In genomic region chr1:2248854-2249558, GRCh38 we compare ENCODE assay signal across 15 cellular contexts. TPM values are rescaled to one million over a fixed set of nuclear protein-coding genes. Genes with fewer than 3 reads are reported as not detected.
DNase-seq lines count a peak whose midpoint lies in the region; ATAC-seq, FAIRE-seq and TF ChIP-seq lines count a peak whose summit lies in the region.
"Had no signal": no experiment of that assay in that cellular context is flagged by ENCODE, and none has a peak within 500 bp of the region (broad histone marks: within the 10 kb centered on the region; RNA-seq: fewer than 3 reads in every experiment).

No MANE protein-coding gene starts in this region.

- peaks cover 69% of the 10 kb centered on the region for H3K4me1 Mint-ChIP-seq in activated CD4-positive, alpha-beta T cell treated with anti-CD3 and anti-CD28 coated beads for 36 hours
- peaks cover 20% of the 10 kb centered on the region for H3K4me1 Mint-ChIP-seq in activated CD4-positive, alpha-beta T cell treated with anti-CD3 and anti-CD28 coated beads, Interleukin-2, amount 10 ng/mL, durations not matched to agents 24 days and 14 days
- peaks cover 47 to 84% of the 10 kb centered on the region in 2 donors for H3K4me1 Mint-ChIP-seq in stimulated activated naive B cell treated with anti-CD40 and anti-IgM and Interleukin-4, amounts not matched to agents 10 μg/mL and 1 μg/mL and 100 μg/mL, for 72 hours

- H3K9me3 ChIP-seq in left lung (no peaks in the 10 kb centered on the region), MM.1S (replicated peaks; ENCODE audit: insufficient read depth, low read length) (no peaks in the 10 kb centered on the region)
- H3K9me3 ChIP-seq: mucosa of descending colon had no signal

- peak overlapping the region; percentile 61 for H3K27ac Mint-ChIP-seq in activated CD4-positive, alpha-beta T cell treated with anti-CD3 and anti-CD28 coated beads for 36 hours
- H3K27ac Mint-ChIP-seq in activated CD4-positive, alpha-beta T cell treated with anti-CD3 and anti-CD28 coated beads, Interleukin-2, amount 10 ng/mL, durations not matched to agents 24 days and 14 days: no peak overlapping the region
- peak overlapping the region; percentile 79 for H3K27ac Mint-ChIP-seq in stimulated activated naive B cell treated with anti-CD40 and anti-IgM and Interleukin-4, amounts not matched to agents 10 μg/mL and 1 μg/mL and 100 μg/mL, for 72 hours
- H3K27ac Mint-ChIP-seq: activated CD8-positive, alpha-beta memory T cell treated with anti-CD3 and anti-CD28 coated beads, Interleukin-2, amount 10 ng/mL, durations not matched to agents 7 days and 5 days; stimulated activated effector memory CD8-positive, alpha-beta T cell treated with anti-CD3 and anti-CD28 coated beads, Interleukin-12 subunit alpha, Interleukin-12 subunit beta, amount 100 ng/mL, for 72 hours had no signal

- no peak for TF ChIP-seq CTCF in bronchial epithelial cell (IDR thresholded peaks at IDR 0.05; ENCODE audit: insufficient read depth, low read length, severe bottlenecking)
- TF ChIP-seq CTCF in left lung (IDR thresholded peaks at IDR 0.05): no peak
- TF ChIP-seq CTCF in MM.1S (IDR thresholded peaks at IDR 0.05; ENCODE audit: low read length): no peak

- CTCF ChIA-PET in activated CD4-positive, alpha-beta T cell treated with anti-CD3 and anti-CD28 coated beads for 36 hours (lab: Charles Lee): interaction anchor here (0.8 kb wide), 1 partner anchor 67 kb away, joined by 3 read pairs; no protein-coding TSS in a partner anchor

- H3K4me3 ChIP-seq in bronchial epithelial cell (ENCODE audit: low read depth, low read length) (no peak overlapping the region), left lung (no peak overlapping the region), MM.1S (ENCODE audit: low read length) (no peak overlapping the region)
- H3K4me3 ChIP-seq: cardiac muscle cell, mucosa of descending colon had no signal

- H3K27ac ChIP-seq in left lung (peak overlapping the region; percentile 55 to 58), MM.1S (ENCODE audit: low read length) (no peak overlapping the region)
- H3K27ac ChIP-seq: cardiac muscle cell had no signal

- H3K4me1 ChIP-seq in left lung (peaks cover 61 to 89% of the 10 kb centered on the region in 2 donors), MM.1S (ENCODE audit: low read length) (no peaks in the 10 kb centered on the region)

- H3F3A ChIP-seq in MM.1S (ENCODE audit: insufficient read depth, low read length): no peaks in the 10 kb centered on the region

- H2AFZ ChIP-seq in MM.1S (ENCODE audit: low read length): no peak overlapping the region

- no peak overlapping the region for H3K4me2 ChIP-seq in MM.1S (ENCODE audit: low read depth, low read length)

- no peak overlapping the region for H3K9ac ChIP-seq in MM.1S (ENCODE audit: low read length)

- peaks cover 24% of the 10 kb centered on the region for H3K36me3 Mint-ChIP-seq in activated CD4-positive, alpha-beta T cell treated with anti-CD3 and anti-CD28 coated beads for 36 hours (ENCODE audit: low read depth)
- peaks cover 44% of the 10 kb centered on the region for H3K36me3 Mint-ChIP-seq in activated CD4-positive, alpha-beta T cell treated with anti-CD3 and anti-CD28 coated beads, Interleukin-2, amount 10 ng/mL, durations not matched to agents 24 days and 14 days (ENCODE audit: low read depth)
- H3K36me3 Mint-ChIP-seq in stimulated activated naive B cell treated with anti-CD40 and anti-IgM and Interleukin-4, amounts not matched to agents 10 μg/mL and 1 μg/mL and 100 μg/mL, for 72 hours: peaks cover 5 to 7% of the 10 kb centered on the region in 2 donors

- H3K4me3 Mint-ChIP-seq in activated CD4-positive, alpha-beta T cell treated with anti-CD3 and anti-CD28 coated beads for 36 hours: no peak overlapping the region
- no peak overlapping the region for H3K4me3 Mint-ChIP-seq in activated CD4-positive, alpha-beta T cell treated with anti-CD3 and anti-CD28 coated beads, Interleukin-2, amount 10 ng/mL, durations not matched to agents 24 days and 14 days
- no peak overlapping the region for H3K4me3 Mint-ChIP-seq in stimulated activated naive B cell treated with anti-CD40 and anti-IgM and Interleukin-4, amounts not matched to agents 10 μg/mL and 1 μg/mL and 100 μg/mL, for 72 hours
- H3K4me3 Mint-ChIP-seq: activated CD8-positive, alpha-beta memory T cell treated with anti-CD3 and anti-CD28 coated beads, Interleukin-2, amount 10 ng/mL, durations not matched to agents 7 days and 5 days; stimulated activated effector memory CD8-positive, alpha-beta T cell treated with anti-CD3 and anti-CD28 coated beads, Interleukin-12 subunit alpha, Interleukin-12 subunit beta, amount 100 ng/mL, for 72 hours had no signal

- H3K27me3 Mint-ChIP-seq in activated CD4-positive, alpha-beta T cell treated with anti-CD3 and anti-CD28 coated beads for 36 hours: no peaks in the 10 kb centered on the region
- H3K27me3 Mint-ChIP-seq in activated CD4-positive, alpha-beta T cell treated with anti-CD3 and anti-CD28 coated beads, Interleukin-2, amount 10 ng/mL, durations not matched to agents 24 days and 14 days: no peaks in the 10 kb centered on the region
- no peaks in the 10 kb centered on the region for H3K27me3 Mint-ChIP-seq in stimulated activated naive B cell treated with anti-CD40 and anti-IgM and Interleukin-4, amounts not matched to agents 10 μg/mL and 1 μg/mL and 100 μg/mL, for 72 hours
- H3K27me3 Mint-ChIP-seq: activated CD8-positive, alpha-beta memory T cell treated with anti-CD3 and anti-CD28 coated beads, Interleukin-2, amount 10 ng/mL, durations not matched to agents 7 days and 5 days had no signal

- ATAC-seq in activated CD4-positive, alpha-beta T cell treated with anti-CD3 and anti-CD28 coated beads for 36 hours: no peak
- ATAC-seq in left lung: peak; percentile 40
- ATAC-seq in stimulated activated naive B cell treated with anti-CD40 and anti-IgM and Interleukin-4, amounts not matched to agents 10 μg/mL and 1 μg/mL and 100 μg/mL, for 72 hours (replicated peaks): no peak
- ATAC-seq: activated CD8-positive, alpha-beta memory T cell treated with anti-CD3 and anti-CD28 coated beads, Interleukin-2, amount 10 ng/mL, durations not matched to agents 7 days and 5 days; stimulated activated effector memory CD8-positive, alpha-beta T cell treated with anti-CD3 and anti-CD28 coated beads, Interleukin-12 subunit alpha, Interleukin-12 subunit beta, amount 100 ng/mL, for 72 hours had no signal

- DNase-seq in activated CD4-positive, alpha-beta T cell treated with anti-CD3 and anti-CD28 coated beads for 36 hours: no peak
- DNase-seq in activated CD4-positive, alpha-beta T cell treated with anti-CD3 and anti-CD28 coated beads, Interleukin-2, amount 10 ng/mL, durations not matched to agents 24 days and 14 days: no peak
- no peak for DNase-seq in bronchial epithelial cell (ENCODE audit: low read depth)
- DNase-seq in left lung: no peak
- DNase-seq in stimulated activated naive B cell treated with anti-CD40 and anti-IgM and Interleukin-4, amounts not matched to agents 10 μg/mL and 1 μg/mL and 100 μg/mL, for 72 hours: no peak
- DNase-seq in MM.1S: no peak
- DNase-seq in NAMALWA (ENCODE audit: low spot score): no peak
- no peak for DNase-seq in NCI-H2029 (lab: John Stamatoyannopoulos, UW)
- DNase-seq: activated CD8-positive, alpha-beta memory T cell treated with anti-CD3 and anti-CD28 coated beads, Interleukin-2, amount 10 ng/mL, durations not matched to agents 7 days and 5 days; DND-41; foreskin melanocyte had no signal

- H4K20me1 ChIP-seq in MM.1S (ENCODE audit: insufficient read depth, low read length): no peaks in the 10 kb centered on the region

- POLR2A ChIA-PET in activated CD4-positive, alpha-beta T cell treated with anti-CD3 and anti-CD28 coated beads for 36 hours (lab: Charles Lee): no interaction called here

- intact Hi-C loops in activated CD4-positive, alpha-beta T cell treated with anti-CD3 and anti-CD28 coated beads for 36 hours (cut with DNase I, micrococcal nuclease): no loop called here
- intact Hi-C loops in activated CD4-positive, alpha-beta T cell treated with anti-CD3 and anti-CD28 coated beads, Interleukin-2, amount 10 ng/mL, durations not matched to agents 24 days and 14 days (cut with micrococcal nuclease): no loop called here
- intact Hi-C loops in left lung (cut with DNase I): no loop called here

- FAIRE-seq in bronchial epithelial cell (lab: Jason Lieb, UNC): peak; percentile 13
- FAIRE-seq: GM18507 had no signal

- no peaks in the 10 kb centered on the region for H3K9me2 ChIP-seq in MM.1S (replicated peaks; ENCODE audit: insufficient read depth, low read length)

- peaks cover 62% of the 10 kb centered on the region for H3K79me2 ChIP-seq in MM.1S (ENCODE audit: low read length)

- H3K27me3 ChIP-seq in bronchial epithelial cell (ENCODE audit: control insufficient read depth, insufficient read depth, low read length) (no peaks in the 10 kb centered on the region), left lung (no peaks in the 10 kb centered on the region), MM.1S (replicated peaks; ENCODE audit: insufficient read depth, low read length) (no peaks in the 10 kb centered on the region)
- H3K27me3 ChIP-seq: cardiac muscle cell had no signal

- H3K36me3 ChIP-seq in bronchial epithelial cell (ENCODE audit: control insufficient read depth, insufficient read depth, low read length): peaks cover 6% of the 10 kb centered on the region
- H3K36me3 ChIP-seq in left lung: no peaks in the 10 kb centered on the region
- no peaks in the 10 kb centered on the region for H3K36me3 ChIP-seq in MM.1S (replicated peaks; ENCODE audit: insufficient read depth, low read length)
- H3K36me3 ChIP-seq: cardiac muscle cell had no signal

- no peaks in the 10 kb centered on the region for H3K9me3 Mint-ChIP-seq in activated CD4-positive, alpha-beta T cell treated with anti-CD3 and anti-CD28 coated beads for 36 hours (ENCODE audit: low read depth)
- peaks cover 3% of the 10 kb centered on the region for H3K9me3 Mint-ChIP-seq in activated CD4-positive, alpha-beta T cell treated with anti-CD3 and anti-CD28 coated beads, Interleukin-2, amount 10 ng/mL, durations not matched to agents 24 days and 14 days
- no peaks in the 10 kb centered on the region for H3K9me3 Mint-ChIP-seq in stimulated activated naive B cell treated with anti-CD40 and anti-IgM and Interleukin-4, amounts not matched to agents 10 μg/mL and 1 μg/mL and 100 μg/mL, for 72 hours
- H3K9me3 Mint-ChIP-seq: stimulated activated effector memory CD8-positive, alpha-beta T cell treated with anti-CD3 and anti-CD28 coated beads, Interleukin-12 subunit alpha, Interleukin-12 subunit beta, amount 100 ng/mL, for 72 hours had no signal

RNA-seq across cellular contexts. Expression of gene SKI, which starts 20.9 kb away (rescaled TPM):
- 10 to 100 TPM; 28.7 to 34.0 TPM for total RNA-seq in activated CD4-positive, alpha-beta T cell treated with anti-CD3 and anti-CD28 coated beads for 36 hours
- total RNA-seq in activated CD4-positive, alpha-beta T cell treated with anti-CD3 and anti-CD28 coated beads, Interleukin-2, amount 10 ng/mL, durations not matched to agents 24 days and 14 days: 40.7 and 41.1 TPM in 2 replicates
- 8.4 and 9.2 TPM in 2 replicates for total RNA-seq in bronchial epithelial cell
- total RNA-seq in left lung: 10 to 100 TPM; 75.8 to 89.0 TPM

RNA-seq across cellular contexts. Expression of gene FAAP20, which starts 54.4 kb away (rescaled TPM):
- total RNA-seq in activated CD4-positive, alpha-beta T cell treated with anti-CD3 and anti-CD28 coated beads for 36 hours: 10 to 100 TPM; 69.7 to 84.4 TPM
- total RNA-seq in activated CD4-positive, alpha-beta T cell treated with anti-CD3 and anti-CD28 coated beads, Interleukin-2, amount 10 ng/mL, durations not matched to agents 24 days and 14 days: 55.8 and 60.3 TPM in 2 replicates
- 14.2 and 15.0 TPM in 2 replicates for total RNA-seq in bronchial epithelial cell
- 10 to 100 TPM; 51.6 to 69.7 TPM for total RNA-seq in left lung
